Comparison of ENCODE assay signal across 8 cellular contexts in the genomic region with DNA sequence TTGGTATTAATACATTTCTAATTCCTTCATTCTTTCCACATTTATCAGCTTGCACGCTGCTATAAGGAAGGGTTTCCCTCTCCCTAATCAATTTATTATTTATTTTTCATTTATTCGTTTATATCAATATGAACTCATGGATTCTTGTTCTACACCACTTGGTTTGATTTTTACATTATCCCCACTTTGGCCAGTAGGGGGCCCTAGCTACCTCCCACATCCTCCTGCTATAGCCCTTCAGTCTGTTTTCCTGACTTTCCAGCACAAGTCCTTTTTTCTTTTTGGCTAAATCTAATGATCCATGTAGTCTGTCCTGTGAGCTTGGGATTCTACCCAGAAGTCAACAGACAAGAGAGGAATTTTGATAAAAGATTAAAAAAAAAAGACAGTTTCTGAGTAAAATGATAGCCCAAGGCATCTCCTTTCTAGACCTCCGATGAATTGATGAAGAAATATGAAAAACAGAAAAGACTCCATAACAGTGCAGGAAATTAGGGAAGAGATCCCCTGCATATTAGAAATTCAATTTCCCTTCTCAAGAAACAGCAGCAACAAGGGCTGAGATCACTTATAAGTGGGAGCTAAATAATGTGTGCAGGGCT. TPM values are rescaled to one million over a fixed set of nuclear protein-coding genes. Genes with fewer than 3 reads are reported as not detected.
DNase-seq lines count a peak whose midpoint lies in the region; ATAC-seq and TF ChIP-seq lines count a peak whose summit lies in the region.

No MANE protein-coding gene starts in this region.

- H3K27me3 Mint-ChIP-seq in activated CD8-positive, alpha-beta T cell treated with anti-CD3 and anti-CD28 coated beads for 36 hours, result peaks cover 2% of the 10 kb centered on the region

- H3K27ac ChIP-seq in cardiac muscle cell, result no peak overlapping the region
- no peak overlapping the region for H3K27ac ChIP-seq in thoracic aorta

- no peak overlapping the region for H3K27ac Mint-ChIP-seq in activated CD8-positive, alpha-beta T cell treated with anti-CD3 and anti-CD28 coated beads for 36 hours

- H3K4me1 ChIP-seq in cardiac muscle cell (ENCODE audit: low read depth) (peaks cover 17% of the 10 kb centered on the region), thoracic aorta (ENCODE audit: control insufficient read depth in 1 of 2, low read depth in 2 of 2) (no peaks in the 10 kb centered on the region)

- H3K4me3 ChIP-seq in cardiac muscle cell, result no peak overlapping the region
- no peak overlapping the region for H3K4me3 ChIP-seq in Jurkat, Clone E6-1 (ENCODE audit: low read length)
- no peak overlapping the region for H3K4me3 ChIP-seq in thoracic aorta

- DNase-seq in cardiac muscle cell (ENCODE audit: low read depth in 1 of 2, low spot score in 1 of 2) (peak; percentile 50 to 74), left ventricle myocardium superior (no peak), inferior parietal cortex (ENCODE audit: extremely low spot score) (peak; percentile 30), thoracic aorta (ENCODE audit: low spot score) (no peak), putamen (ENCODE audit: low spot score) (no peak)
- peak; percentile 24 for DNase-seq in Jurkat, Clone E6-1 (ENCODE audit: low read depth, low spot score)
- peak; percentile 37 for DNase-seq in activated CD8-positive, alpha-beta T cell treated with anti-CD3 and anti-CD28 coated beads for 36 hours

- H3K9me3 ChIP-seq in cardiac muscle cell (ENCODE audit: low read depth) (no peaks in the 10 kb centered on the region), thoracic aorta (no peaks in the 10 kb centered on the region)

- intact Hi-C loops in left ventricle myocardium superior (cut with micrococcal nuclease), result no loop called here
- intact Hi-C loops in activated CD8-positive, alpha-beta T cell treated with anti-CD3 and anti-CD28 coated beads for 36 hours (cut with micrococcal nuclease), result no loop called here

- TF ChIP-seq CTCF in cardiac muscle cell (IDR thresholded peaks at IDR 0.05; ENCODE audit: low read depth, low read length), result peak; percentile 91
- TF ChIP-seq CTCF in activated CD8-positive, alpha-beta T cell treated with anti-CD3 and anti-CD28 coated beads for 36 hours (IDR thresholded peaks at IDR 0.05), result peak; percentile 97
- peak; percentile 72 for TF ChIP-seq CTCF in thoracic aorta (IDR thresholded peaks at IDR 0.05)

- ATAC-seq in left ventricle myocardium superior (no peak), thoracic aorta (ENCODE audit: insufficient number of reproducible peaks, low FRiP score, low read depth) (no peak), HG03354 (IDR thresholded peaks at IDR 0.05; ENCODE audit: poor library complexity, severe bottlenecking, unreplicated experiment) (no peak)
- no peak for ATAC-seq in activated CD8-positive, alpha-beta T cell treated with anti-CD3 and anti-CD28 coated beads for 36 hours

- no peaks in the 10 kb centered on the region for H3K27me3 ChIP-seq in cardiac muscle cell
- no peaks in the 10 kb centered on the region for H3K27me3 ChIP-seq in thoracic aorta (replicated peaks; ENCODE audit: insufficient read depth)

- H3K36me3 Mint-ChIP-seq in activated CD8-positive, alpha-beta T cell treated with anti-CD3 and anti-CD28 coated beads for 36 hours (ENCODE audit: low read depth), result no peaks in the 10 kb centered on the region

- CTCF ChIA-PET in activated CD8-positive, alpha-beta T cell treated with anti-CD3 and anti-CD28 coated beads for 36 hours (lab: Charles Lee), result interaction anchor here (0.6 to 3.3 kb wide), 47 partner anchors 10 to 332 kb away, joined by 3 to 93 read pairs (median 4); no protein-coding TSS in a partner anchor

- H3K4me3 Mint-ChIP-seq in activated CD8-positive, alpha-beta T cell treated with anti-CD3 and anti-CD28 coated beads for 36 hours, result no peak overlapping the region

- H3K36me3 ChIP-seq in cardiac muscle cell (no peaks in the 10 kb centered on the region), thoracic aorta (no peaks in the 10 kb centered on the region)

- H3K9me3 Mint-ChIP-seq in activated CD8-positive, alpha-beta T cell treated with anti-CD3 and anti-CD28 coated beads for 36 hours, result no peaks in the 10 kb centered on the region

- H3K4me1 Mint-ChIP-seq in activated CD8-positive, alpha-beta T cell treated with anti-CD3 and anti-CD28 coated beads for 36 hours (ENCODE audit: low read depth), result peaks cover 4% of the 10 kb centered on the region

- POLR2A ChIA-PET in activated CD8-positive, alpha-beta T cell treated with anti-CD3 and anti-CD28 coated beads for 36 hours (lab: Charles Lee), result no interaction called here

RNA-seq across cellular contexts. Expression of gene LYZL2, which starts 47.7 kb away (rescaled TPM):
- total RNA-seq in cardiac muscle cell (not detected in 2 replicates), left ventricle myocardium superior (not detected), thoracic aorta (not detected)
- not detected in 2 replicates for polyA plus RNA-seq in cardiac muscle cell
- polyA plus RNA-seq in Jurkat, Clone E6-1 (2012; ENCODE audit: insufficient read depth, insufficient read length), result not detected
- not detected for total RNA-seq in activated CD8-positive, alpha-beta T cell treated with anti-CD3 and anti-CD28 coated beads for 36 hours

Comparison
In these comparisons a context has a peak if more than half of its experiments do, and no peak if none do; other contexts are left out.
1. DNase-seq: peak in cardiac muscle cell (2 of 2), Jurkat, Clone E6-1 (single experiment), activated CD8-positive, alpha-beta T cell treated with anti-CD3 and anti-CD28 coated beads for 36 hours (single experiment) and inferior parietal cortex (single experiment); none in left ventricle myocardium superior (single experiment), thoracic aorta (single experiment) and putamen (single experiment).
2. Peak in every context shown above with its lines, with median percentiles within 50 percentile points of each other: CTCF ChIP-seq.